ENCODE assay signal across 20 cellular contexts in the genomic region with DNA sequence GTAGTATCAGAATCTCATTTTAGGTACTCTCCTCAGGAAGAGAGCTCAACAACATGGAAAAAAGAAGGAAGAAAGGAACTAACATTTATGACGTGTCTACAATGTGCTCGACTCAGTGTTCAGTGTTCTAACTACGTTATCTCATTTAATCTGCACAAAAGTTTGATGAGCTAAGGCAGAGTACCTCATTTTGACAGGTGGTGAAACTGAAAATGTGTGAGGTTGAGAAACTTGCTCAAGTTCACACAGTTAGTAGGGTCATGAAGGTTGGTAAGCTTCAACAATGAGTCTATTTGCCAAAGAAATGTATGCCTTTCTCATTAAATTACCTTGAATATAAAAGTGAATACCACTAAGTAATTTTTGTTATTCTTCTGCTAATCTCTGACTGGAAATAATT.
DNase-seq lines count a peak whose midpoint lies in the region; ATAC-seq, FAIRE-seq and TF ChIP-seq lines count a peak whose summit lies in the region.
"Had no signal": no experiment of that assay in that cellular context is flagged by ENCODE, and none has a peak within 500 bp of the region (broad histone marks: within the 10 kb centered on the region; RNA-seq: fewer than 3 reads in every experiment).

No MANE protein-coding gene starts in this region.

- ATAC-seq in GM19328 (IDR thresholded peaks at IDR 0.05; ENCODE audit: unreplicated experiment) (peak; percentile 63), GM23338 (no peak), HG03196 (IDR thresholded peaks at IDR 0.05; ENCODE audit: unreplicated experiment) (peak; percentile 76), HG03342 (IDR thresholded peaks at IDR 0.05; ENCODE audit: unreplicated experiment) (no peak)
- ATAC-seq: PC-3, upper lobe of right lung had no signal

- no peak overlapping the region for H3K4me3 Mint-ChIP-seq in GM23338
- H3K4me3 Mint-ChIP-seq in activated CD4-positive, alpha-beta T cell treated with anti-CD3 and anti-CD28 coated beads, Interleukin-2, amount 10 ng/mL, durations not matched to agents 24 days and 14 days: no peak overlapping the region
- H3K4me3 Mint-ChIP-seq: mesothelial cell of epicardium had no signal

- H3K27ac ChIP-seq in GM23338 (ENCODE audit: low read depth): no peak overlapping the region
- H3K27ac ChIP-seq: ascending aorta, BLaER1, upper lobe of right lung had no signal

- H3K27me3 ChIP-seq in GM23338 (ENCODE audit: insufficient read depth): no peaks in the 10 kb centered on the region
- H3K27me3 ChIP-seq: ascending aorta, BLaER1, upper lobe of right lung had no signal

- intact Hi-C loops in activated CD4-positive, alpha-beta T cell treated with anti-CD3 and anti-CD28 coated beads, Interleukin-2, amount 10 ng/mL, durations not matched to agents 24 days and 14 days (cut with micrococcal nuclease): no loop called here

- H3K27ac Mint-ChIP-seq in GM23338: no peak overlapping the region
- no peak overlapping the region for H3K27ac Mint-ChIP-seq in activated CD4-positive, alpha-beta T cell treated with anti-CD3 and anti-CD28 coated beads, Interleukin-2, amount 10 ng/mL, durations not matched to agents 24 days and 14 days
- H3K27ac Mint-ChIP-seq: mesothelial cell of epicardium had no signal

- no peaks in the 10 kb centered on the region for H3K36me3 Mint-ChIP-seq in GM23338 (ENCODE audit: low read depth)
- H3K36me3 Mint-ChIP-seq in activated CD4-positive, alpha-beta T cell treated with anti-CD3 and anti-CD28 coated beads, Interleukin-2, amount 10 ng/mL, durations not matched to agents 24 days and 14 days (ENCODE audit: low read depth): no peaks in the 10 kb centered on the region
- H3K36me3 Mint-ChIP-seq: mesothelial cell of epicardium had no signal

- TF ChIP-seq POLR2A in GM12892 (IDR thresholded peaks at IDR 0.05; ENCODE audit: low read depth, low read length): no peak

- H3K79me2 ChIP-seq in GM23338 (replicated peaks; ENCODE audit: insufficient read depth): no peaks in the 10 kb centered on the region

- H3K4me2 ChIP-seq in GM23338: no peak overlapping the region
- H3K4me2 ChIP-seq: BLaER1 had no signal

- DNase-seq in GM12892 (ENCODE audit: insufficient read length): no peak
- no peak for DNase-seq in GM23338 (ENCODE audit: low spot score)
- no peak for DNase-seq in activated CD4-positive, alpha-beta T cell treated with anti-CD3 and anti-CD28 coated beads, Interleukin-2, amount 10 ng/mL, durations not matched to agents 24 days and 14 days
- DNase-seq in RCC 7860 (ENCODE audit: low spot score): no peak
- DNase-seq in NCI-H2196 (lab: John Stamatoyannopoulos, UW; ENCODE audit: unreplicated experiment): no peak
- DNase-seq: 8988T; activated CD4-positive, alpha-beta T cell treated with anti-CD3 and anti-CD28 coated beads for 4 hours; activated naive CD4-positive, alpha-beta T cell treated with Interleukin-2 at 50 U/mL for 16 hours; DMS 273 treated with DMSO at 0.1 percent for 48 hours; NCI-H187; NCI-H510A treated with DMSO at 0.1 percent for 48 hours; PC-3; stimulated activated naive CD4-positive, alpha-beta T cell treated with Interleukin-2 at 50 U/mL for 16 hours; upper lobe of right lung had no signal

- H3K4me1 ChIP-seq in GM23338 (ENCODE audit: insufficient read depth): no peaks in the 10 kb centered on the region; the same call in 1 of the 2 replicates
- H3K4me1 ChIP-seq: ascending aorta, BLaER1, upper lobe of right lung had no signal

- no peak for TF ChIP-seq CTCF in GM23338 (conservative IDR thresholded peaks at IDR 0.05; ENCODE audit: low read depth in 2 of 2)

- no peaks in the 10 kb centered on the region for H3K27me3 Mint-ChIP-seq in GM23338 (ENCODE audit: insufficient read depth, low read depth, poor library complexity)
- no peaks in the 10 kb centered on the region for H3K27me3 Mint-ChIP-seq in activated CD4-positive, alpha-beta T cell treated with anti-CD3 and anti-CD28 coated beads, Interleukin-2, amount 10 ng/mL, durations not matched to agents 24 days and 14 days

- no peaks in the 10 kb centered on the region for H3K36me3 ChIP-seq in GM23338 (ENCODE audit: insufficient read depth)
- H3K36me3 ChIP-seq: ascending aorta, BLaER1, upper lobe of right lung had no signal

- no peaks in the 10 kb centered on the region; the same call in 1 of the 2 replicates for H3K9me2 ChIP-seq in GM23338 (ENCODE audit: insufficient read depth)

- H3K4me3 ChIP-seq in GM23338: no peak overlapping the region
- H3K4me3 ChIP-seq: ascending aorta, BLaER1, upper lobe of right lung had no signal

- no peaks in the 10 kb centered on the region for H4K20me1 ChIP-seq in GM23338 (replicated peaks; ENCODE audit: insufficient read depth)
- H4K20me1 ChIP-seq: BLaER1 had no signal

- H2AFZ ChIP-seq in GM23338: peak overlapping the region; percentile 40; the same call in 1 of the 2 replicates

- peaks cover 17% of the 10 kb centered on the region for H3K4me1 Mint-ChIP-seq in GM23338
- H3K4me1 Mint-ChIP-seq in activated CD4-positive, alpha-beta T cell treated with anti-CD3 and anti-CD28 coated beads, Interleukin-2, amount 10 ng/mL, durations not matched to agents 24 days and 14 days: no peaks in the 10 kb centered on the region

- peaks cover 5% of the 10 kb centered on the region for H3K9me3 Mint-ChIP-seq in GM23338
- no peaks in the 10 kb centered on the region for H3K9me3 Mint-ChIP-seq in activated CD4-positive, alpha-beta T cell treated with anti-CD3 and anti-CD28 coated beads, Interleukin-2, amount 10 ng/mL, durations not matched to agents 24 days and 14 days

- FAIRE-seq in GM12892 (lab: Jason Lieb, UNC): peak; percentile 40
- no peak for FAIRE-seq in RCC 7860 (lab: Jason Lieb, UNC)

- H3F3A ChIP-seq in GM23338 (replicated peaks; ENCODE audit: low read depth): no peaks in the 10 kb centered on the region

TF ChIP-seq in GM23338, 12 proteins besides CTCF, POLR2A, EP300 and RAD21 (continues in another document):
- TF ChIP-seq EZH2phosphoT487 (IDR thresholded peaks at IDR 0.05; ENCODE audit: unreplicated experiment) (no peak), JUNB (IDR thresholded peaks at IDR 0.05; ENCODE audit: unreplicated experiment) (no peak), CREB1 (CRISPR knock-in tag; IDR thresholded peaks at IDR 0.05; ENCODE audit: low read depth) (no peak), ZNF331 (CRISPR knock-in tag; IDR thresholded peaks at IDR 0.05; ENCODE audit: low read depth) (no peak), ZNF114 (CRISPR knock-in tag; IDR thresholded peaks at IDR 0.05) (no peak), EZH2 (IDR thresholded peaks at IDR 0.05; ENCODE audit: low read depth, unreplicated experiment) (no peak)
- TF ChIP-seq, protein P1, sequence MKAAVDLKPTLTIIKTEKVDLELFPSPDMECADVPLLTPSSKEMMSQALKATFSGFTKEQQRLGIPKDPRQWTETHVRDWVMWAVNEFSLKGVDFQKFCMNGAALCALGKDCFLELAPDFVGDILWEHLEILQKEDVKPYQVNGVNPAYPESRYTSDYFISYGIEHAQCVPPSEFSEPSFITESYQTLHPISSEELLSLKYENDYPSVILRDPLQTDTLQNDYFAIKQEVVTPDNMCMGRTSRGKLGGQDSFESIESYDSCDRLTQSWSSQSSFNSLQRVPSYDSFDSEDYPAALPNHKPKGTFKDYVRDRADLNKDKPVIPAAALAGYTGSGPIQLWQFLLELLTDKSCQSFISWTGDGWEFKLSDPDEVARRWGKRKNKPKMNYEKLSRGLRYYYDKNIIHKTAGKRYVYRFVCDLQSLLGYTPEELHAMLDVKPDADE (IDR thresholded peaks at IDR 0.05): no peak
- TF ChIP-seq, protein P2, sequence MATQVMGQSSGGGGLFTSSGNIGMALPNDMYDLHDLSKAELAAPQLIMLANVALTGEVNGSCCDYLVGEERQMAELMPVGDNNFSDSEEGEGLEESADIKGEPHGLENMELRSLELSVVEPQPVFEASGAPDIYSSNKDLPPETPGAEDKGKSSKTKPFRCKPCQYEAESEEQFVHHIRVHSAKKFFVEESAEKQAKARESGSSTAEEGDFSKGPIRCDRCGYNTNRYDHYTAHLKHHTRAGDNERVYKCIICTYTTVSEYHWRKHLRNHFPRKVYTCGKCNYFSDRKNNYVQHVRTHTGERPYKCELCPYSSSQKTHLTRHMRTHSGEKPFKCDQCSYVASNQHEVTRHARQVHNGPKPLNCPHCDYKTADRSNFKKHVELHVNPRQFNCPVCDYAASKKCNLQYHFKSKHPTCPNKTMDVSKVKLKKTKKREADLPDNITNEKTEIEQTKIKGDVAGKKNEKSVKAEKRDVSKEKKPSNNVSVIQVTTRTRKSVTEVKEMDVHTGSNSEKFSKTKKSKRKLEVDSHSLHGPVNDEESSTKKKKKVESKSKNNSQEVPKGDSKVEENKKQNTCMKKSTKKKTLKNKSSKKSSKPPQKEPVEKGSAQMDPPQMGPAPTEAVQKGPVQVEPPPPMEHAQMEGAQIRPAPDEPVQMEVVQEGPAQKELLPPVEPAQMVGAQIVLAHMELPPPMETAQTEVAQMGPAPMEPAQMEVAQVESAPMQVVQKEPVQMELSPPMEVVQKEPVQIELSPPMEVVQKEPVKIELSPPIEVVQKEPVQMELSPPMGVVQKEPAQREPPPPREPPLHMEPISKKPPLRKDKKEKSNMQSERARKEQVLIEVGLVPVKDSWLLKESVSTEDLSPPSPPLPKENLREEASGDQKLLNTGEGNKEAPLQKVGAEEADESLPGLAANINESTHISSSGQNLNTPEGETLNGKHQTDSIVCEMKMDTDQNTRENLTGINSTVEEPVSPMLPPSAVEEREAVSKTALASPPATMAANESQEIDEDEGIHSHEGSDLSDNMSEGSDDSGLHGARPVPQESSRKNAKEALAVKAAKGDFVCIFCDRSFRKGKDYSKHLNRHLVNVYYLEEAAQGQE (IDR thresholded peaks at IDR 0.05; ENCODE audit: unreplicated experiment): no peak

Comparison
In these comparisons a context has a peak if more than half of its experiments do, and no peak if none do; other contexts are left out.
1. ATAC-seq: peak in GM19328 (single experiment) and HG03196 (single experiment); none in GM23338 (single experiment) and HG03342 (single experiment).